Comparison of ENCODE assay signal across 20 cellular contexts in genomic region chr5:9473624-9474023, GRCh38.
"Had no signal": no experiment of that assay in that cellular context is flagged by ENCODE, and none has a peak within 500 bp of the region (broad histone marks: within the 10 kb centered on the region; RNA-seq: fewer than 3 reads in every experiment).

No MANE protein-coding gene starts in this region.

- H3K27ac ChIP-seq: body of pancreas, dorsolateral prefrontal cortex, left lung, neural progenitor cell, prostate gland, skin epidermis, tibial nerve, uterus had no signal

- H3K36me3 ChIP-seq: left lung, neural progenitor cell, prostate gland, uterus had no signal

- ATAC-seq: activated CD8-positive, alpha-beta T cell treated with anti-CD3 and anti-CD28 coated beads for 36 hours; activated T-helper 17 cell treated with anti-CD3 and anti-CD28 coated beads, Interleukin-2, amount 50 U/mL, for 72 hours; body of pancreas; left lung; right cardiac atrium had no signal

- H3K27me3 ChIP-seq: body of pancreas, dorsolateral prefrontal cortex, left lung, neural progenitor cell, tibial nerve, uterus had no signal

- H3K4me1 ChIP-seq: body of pancreas, left lung, prostate gland, uterus had no signal

- H3K4me1 Mint-ChIP-seq: activated B cell treated with CpG ODN at 0.5 μM for 24 hours; activated naive CD8-positive, alpha-beta T cell treated with anti-CD3 and anti-CD28 coated beads, Interleukin-2, amount 10 ng/mL, durations not matched to agents 7 days and 5 days; activated T-helper 17 cell treated with anti-CD3 and anti-CD28 coated beads, Interleukin-2, amount 50 U/mL, for 72 hours had no signal

- H3K9me3 ChIP-seq: prostate gland had no signal

- H3K4me3 ChIP-seq: body of pancreas, dorsolateral prefrontal cortex, left lung, neural progenitor cell, prostate gland, skin epidermis, tibial nerve, uterus had no signal

- H3K36me3 Mint-ChIP-seq: activated naive CD8-positive, alpha-beta T cell treated with anti-CD3 and anti-CD28 coated beads, Interleukin-2, amount 10 ng/mL, durations not matched to agents 7 days and 5 days had no signal

- DNase-seq: activated B cell treated with CpG ODN at 0.5 μM for 24 hours; activated CD4-positive, alpha-beta T cell treated with anti-CD3 and anti-CD28 coated beads for 4 hours; activated CD8-positive, alpha-beta T cell treated with anti-CD3 and anti-CD28 coated beads for 36 hours; activated naive CD4-positive, alpha-beta T cell treated with Interleukin-2 at 50 U/mL for 16 hours; activated naive CD8-positive, alpha-beta T cell treated with anti-CD3 and anti-CD28 coated beads, Interleukin-2, amount 10 ng/mL, durations not matched to agents 7 days and 5 days; activated T-cell treated with anti-CD3 and anti-CD28 coated beads, Interleukin-2, amount 50 U/mL, for 1 hour; body of pancreas; dorsolateral prefrontal cortex; head of caudate nucleus; kidney; left lung; T-helper 9 cell; uterus had no signal

- H3K27ac Mint-ChIP-seq: activated B cell treated with CpG ODN at 0.5 μM for 24 hours; activated CD8-positive, alpha-beta T cell treated with anti-CD3 and anti-CD28 coated beads for 36 hours; activated naive CD8-positive, alpha-beta T cell treated with anti-CD3 and anti-CD28 coated beads, Interleukin-2, amount 10 ng/mL, durations not matched to agents 7 days and 5 days; activated T-helper 17 cell treated with anti-CD3 and anti-CD28 coated beads, Interleukin-2, amount 50 U/mL, for 72 hours; neural progenitor cell; stimulated activated naive CD8-positive, alpha-beta T cell treated with anti-CD3 and anti-CD28 coated beads, Interleukin-15, Interleukin-2, amounts not matched to agents 100 ng/mL and 50 ng/mL, for 24 hours had no signal

- H3K27me3 Mint-ChIP-seq: activated B cell treated with CpG ODN at 0.5 μM for 24 hours; activated CD8-positive, alpha-beta T cell treated with anti-CD3 and anti-CD28 coated beads for 36 hours; activated naive CD8-positive, alpha-beta T cell treated with anti-CD3 and anti-CD28 coated beads, Interleukin-2, amount 10 ng/mL, durations not matched to agents 7 days and 5 days; activated T-helper 17 cell treated with anti-CD3 and anti-CD28 coated beads, Interleukin-2, amount 50 U/mL, for 72 hours; stimulated activated naive CD8-positive, alpha-beta T cell treated with anti-CD3 and anti-CD28 coated beads, Interleukin-15, Interleukin-2, amounts not matched to agents 100 ng/mL and 50 ng/mL, for 24 hours had no signal

- H3K4me3 Mint-ChIP-seq: activated B cell treated with CpG ODN at 0.5 μM for 24 hours; activated CD8-positive, alpha-beta T cell treated with anti-CD3 and anti-CD28 coated beads for 36 hours; activated naive CD8-positive, alpha-beta T cell treated with anti-CD3 and anti-CD28 coated beads, Interleukin-2, amount 10 ng/mL, durations not matched to agents 7 days and 5 days; activated T-helper 17 cell treated with anti-CD3 and anti-CD28 coated beads, Interleukin-2, amount 50 U/mL, for 72 hours; neural progenitor cell; stimulated activated naive CD8-positive, alpha-beta T cell treated with anti-CD3 and anti-CD28 coated beads, Interleukin-15, Interleukin-2, amounts not matched to agents 100 ng/mL and 50 ng/mL, for 24 hours had no signal
